In genomic region chr5:150340614-150341265, GRCh38 we compare ENCODE assay signal across 1 cellular context.
A peak's percentile ranks its signal among the peaks of the same experiment; 100 is the strongest.
TF ChIP-seq lines count a peak whose summit lies in the region.

No MANE protein-coding gene starts in this region.

TF ChIP-seq in GM12878, 131 proteins besides CTCF, POLR2A, EP300 and RAD21:
- no peak for TF ChIP-seq KAT2A (conservative IDR thresholded peaks at IDR 0.05; ENCODE audit: control insufficient read depth, low read depth, low read length)
- peak; percentile 30; the same call in 1 of the 2 replicates for TF ChIP-seq RUNX3 (IDR thresholded peaks at IDR 0.05; ENCODE audit: low read length)
